16 cellular contexts compared by ENCODE assay signal in the genomic region with DNA sequence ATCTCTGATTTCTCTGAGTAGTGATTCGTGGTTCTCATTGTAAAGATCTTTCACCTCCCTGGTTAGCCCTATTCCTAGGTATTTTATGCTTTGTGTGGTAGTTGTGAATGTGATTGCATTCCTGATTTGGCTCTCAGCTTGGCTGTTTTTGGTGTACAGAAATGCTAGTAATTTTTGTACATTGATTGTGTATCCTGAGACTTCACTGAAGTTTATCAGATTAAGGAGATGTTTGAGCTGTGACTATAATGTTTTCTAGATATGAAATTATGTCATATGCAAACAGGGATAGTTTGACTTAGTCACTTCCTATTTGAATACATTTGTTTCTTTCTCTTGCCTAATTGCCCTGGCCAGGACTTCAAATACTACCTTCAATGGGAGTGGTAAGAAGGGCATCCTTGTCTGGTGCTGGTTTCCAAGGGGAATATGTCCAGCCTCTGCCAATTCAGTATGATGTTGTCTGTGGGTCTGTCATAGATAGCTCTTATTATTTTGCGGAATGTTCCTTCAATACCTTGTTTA.
DNase-seq lines count a peak whose midpoint lies in the region; ATAC-seq, FAIRE-seq and TF ChIP-seq lines count a peak whose summit lies in the region.
"Had no signal": no experiment of that assay in that cellular context is flagged by ENCODE, and none has a peak within 500 bp of the region (broad histone marks: within the 10 kb centered on the region; RNA-seq: fewer than 3 reads in every experiment).

No MANE protein-coding gene starts in this region.

- CTCF ChIA-PET in endothelial cell of umbilical vein (lab: Charles Lee): no interaction called here

- intact Hi-C loops in endothelial cell of umbilical vein (cut with micrococcal nuclease) (loop anchor here (10.0 kb wide), 1 partner anchor 248 kb away; a partner anchor contains a TSS), lower leg skin (cut with DNase I; ENCODE audit: low total_unique reads) (no loop called here)

- no peaks in the 10 kb centered on the region for H4K20me1 ChIP-seq in endothelial cell of umbilical vein (replicated peaks; ENCODE audit: control insufficient read depth, extremely low read depth, insufficient read depth, low read length)

- ATAC-seq in activated T-cell treated with anti-CD3 and anti-CD28 coated beads, Interleukin-2, amount 50 U/mL, for 4 hours: no peak

- POLR2A ChIA-PET in endothelial cell of umbilical vein (lab: Charles Lee): no interaction called here

- no peaks in the 10 kb centered on the region for H3K36me3 ChIP-seq in adipocyte (ENCODE audit: control insufficient read depth, insufficient read depth, low read length, severe bottlenecking)
- no peaks in the 10 kb centered on the region for H3K36me3 ChIP-seq in endothelial cell of umbilical vein (ENCODE audit: control insufficient read depth in 2 of 2, extremely low read depth in 1 of 2, insufficient read depth in 2 of 2, low read length in 2 of 2)

- H3K4me3 ChIP-seq in adipocyte (ENCODE audit: low read length) (no peak overlapping the region), endothelial cell of umbilical vein (replicated peaks in 1 of 3; ENCODE audit: insufficient read depth in 1 of 3, low read depth in 1 of 3, low read length in 3 of 3) (no peak overlapping the region), lower leg skin (ENCODE audit: low read depth, poor library complexity, severe bottlenecking) (no peak overlapping the region)
- H3K4me3 ChIP-seq: GM23248 had no signal

- no peak for FAIRE-seq in endothelial cell of umbilical vein (lab: Jason Lieb, UNC)
- FAIRE-seq: A204.1, G401.6, GM12891, H54 had no signal

- no peaks in the 10 kb centered on the region for H3K36me3 Mint-ChIP-seq in activated T-cell treated with anti-CD3 and anti-CD28 coated beads, Interleukin-2, amount 50 U/mL, for 4 hours (ENCODE audit: insufficient read depth)
- H3K36me3 Mint-ChIP-seq: CD4-positive, alpha-beta memory T cell had no signal

- no TSS peak for BruUV-seq in endothelial cell of umbilical vein (replicated peaks; lab: Mats Ljungman, UMichigan)

- no peaks in the 10 kb centered on the region for H3K4me1 Mint-ChIP-seq in activated T-cell treated with anti-CD3 and anti-CD28 coated beads, Interleukin-2, amount 50 U/mL, for 4 hours (ENCODE audit: low read depth)
- H3K4me1 Mint-ChIP-seq: CD4-positive, alpha-beta memory T cell had no signal

- no peak overlapping the region for H3K27ac ChIP-seq in endothelial cell of umbilical vein (ENCODE audit: insufficient read depth, low read depth, low read length)
- H3K27ac ChIP-seq: C4-2B, GM23248 had no signal

- H2AFZ ChIP-seq in endothelial cell of umbilical vein (ENCODE audit: low read depth, low read length): no peak overlapping the region
- H2AFZ ChIP-seq: GM23248 had no signal

- peak; percentile 40 for DNase-seq in HS-5 (ENCODE audit: low read depth)
- peak; percentile 1 for DNase-seq in adipocyte (ENCODE audit: low read depth)
- peak; percentile 36 for DNase-seq in endothelial cell of umbilical vein (ENCODE audit: low read depth, low spot score)
- DNase-seq in NCI-H1436 (lab: John Stamatoyannopoulos, UW): no peak
- DNase-seq in activated T-cell treated with anti-CD3 and anti-CD28 coated beads, Interleukin-2, amount 50 U/mL, for 4 hours: no peak
- DNase-seq in lower leg skin (ENCODE audit: low spot score in 2 of 2): no peak
- DNase-seq in activated gamma-delta T cell treated with Interleukin-2 at 50 U/mL for 16 hours: no peak
- DNase-seq: CD4-positive, alpha-beta memory T cell; DMS79; GM23248 had no signal

- no peak for TF ChIP-seq CTCF in endothelial cell of umbilical vein (IDR thresholded peaks at IDR 0.05; ENCODE audit: extremely low read depth in 1 of 2, insufficient read depth in 1 of 2, low read depth in 1 of 2, low read length in 2 of 2)
- TF ChIP-seq CTCF in lower leg skin (IDR thresholded peaks at IDR 0.05): no peak

- no peaks in the 10 kb centered on the region for H3K27me3 Mint-ChIP-seq in activated T-cell treated with anti-CD3 and anti-CD28 coated beads, Interleukin-2, amount 50 U/mL, for 4 hours (ENCODE audit: low read depth)
- H3K27me3 Mint-ChIP-seq: B cell; CD4-positive, alpha-beta memory T cell had no signal

- TF ChIP-seq POLR2A in endothelial cell of umbilical vein (IDR thresholded peaks at IDR 0.05; ENCODE audit: low read depth, low read length) (no peak), lower leg skin (IDR thresholded peaks at IDR 0.05) (no peak)

- H3K4me1 ChIP-seq in adipocyte (ENCODE audit: control insufficient read depth, insufficient read depth, low read length): peaks cover 5% of the 10 kb centered on the region
- peaks cover 4% of the 10 kb centered on the region for H3K4me1 ChIP-seq in endothelial cell of umbilical vein (ENCODE audit: control insufficient read depth, extremely low read depth, insufficient read depth, low read length)

- no peaks in the 10 kb centered on the region for H3K27me3 ChIP-seq in adipocyte (replicated peaks; ENCODE audit: control insufficient read depth, insufficient read depth, low read length)
- no peaks in the 10 kb centered on the region for H3K27me3 ChIP-seq in endothelial cell of umbilical vein (ENCODE audit: control insufficient read depth in 2 of 2, insufficient read depth in 2 of 2, low read length in 2 of 2)

- H3K9me1 ChIP-seq in endothelial cell of umbilical vein (replicated peaks; ENCODE audit: control insufficient read depth, extremely low read depth, insufficient read depth, low read length): no peaks in the 10 kb centered on the region

- H3K9me3 Mint-ChIP-seq in activated T-cell treated with anti-CD3 and anti-CD28 coated beads, Interleukin-2, amount 50 U/mL, for 4 hours: peaks cover 10% of the 10 kb centered on the region

- H3K9ac ChIP-seq in adipocyte (ENCODE audit: low read length): no peak overlapping the region
- H3K9ac ChIP-seq in endothelial cell of umbilical vein (replicated peaks; ENCODE audit: extremely low read depth, insufficient read depth, low read length): no peak overlapping the region
- H3K9ac ChIP-seq: GM23248 had no signal

- WGBS in lower leg skin, 2 donors: 83 to 84% methylated on average over 2 of the region's 2 CpGs

- H3K4me3 Mint-ChIP-seq in activated T-cell treated with anti-CD3 and anti-CD28 coated beads, Interleukin-2, amount 50 U/mL, for 4 hours: no peak overlapping the region
- H3K4me3 Mint-ChIP-seq: B cell; CD4-positive, alpha-beta memory T cell had no signal

- dilution Hi-C loops in endothelial cell of umbilical vein (cut with MboI; ENCODE audit: extremely low pct_ligation_motif_present, low sequenced_read_pairs): no loop called here

- no peaks in the 10 kb centered on the region for H3K79me2 ChIP-seq in endothelial cell of umbilical vein (ENCODE audit: control insufficient read depth, insufficient read depth, low read length)

- H3K4me2 ChIP-seq in endothelial cell of umbilical vein (ENCODE audit: insufficient read depth, low read length): no peak overlapping the region

- peaks cover 9% of the 10 kb centered on the region for H3K9me3 ChIP-seq in adipocyte (ENCODE audit: control insufficient read depth, low read length)
- no peaks in the 10 kb centered on the region for H3K9me3 ChIP-seq in endothelial cell of umbilical vein (replicated peaks; ENCODE audit: control insufficient read depth, insufficient read depth, low read length)

TF ChIP-seq in endothelial cell of umbilical vein, 7 proteins besides CTCF, POLR2A, EP300 and RAD21:
- no peak for TF ChIP-seq POLR2AphosphoS5 (IDR thresholded peaks at IDR 0.05; ENCODE audit: insufficient read depth, low read depth, low read length)
- TF ChIP-seq FOS (IDR thresholded peaks at IDR 0.05; ENCODE audit: borderline replicate concordance, insufficient read depth, low read length): peak; percentile 45
- TF ChIP-seq GATA2 (IDR thresholded peaks at IDR 0.05; ENCODE audit: insufficient read depth, insufficient read length, low read depth, low read length): peak; percentile 82

Comparison
In these comparisons a context has a peak if more than half of its experiments do, and no peak if none do; other contexts are left out.
1. DNase-seq: peak in HS-5 (single experiment), adipocyte (single experiment) and endothelial cell of umbilical vein (single experiment); none in NCI-H1436 (single experiment), activated T-cell treated with anti-CD3 and anti-CD28 coated beads, Interleukin-2, amount 50 U/mL, for 4 hours (single experiment), lower leg skin (0 of 2) and activated gamma-delta T cell treated with Interleukin-2 at 50 U/mL for 16 hours (single experiment).